Comparison of ENCODE assay signal across 1 cellular context in the genomic region with DNA sequence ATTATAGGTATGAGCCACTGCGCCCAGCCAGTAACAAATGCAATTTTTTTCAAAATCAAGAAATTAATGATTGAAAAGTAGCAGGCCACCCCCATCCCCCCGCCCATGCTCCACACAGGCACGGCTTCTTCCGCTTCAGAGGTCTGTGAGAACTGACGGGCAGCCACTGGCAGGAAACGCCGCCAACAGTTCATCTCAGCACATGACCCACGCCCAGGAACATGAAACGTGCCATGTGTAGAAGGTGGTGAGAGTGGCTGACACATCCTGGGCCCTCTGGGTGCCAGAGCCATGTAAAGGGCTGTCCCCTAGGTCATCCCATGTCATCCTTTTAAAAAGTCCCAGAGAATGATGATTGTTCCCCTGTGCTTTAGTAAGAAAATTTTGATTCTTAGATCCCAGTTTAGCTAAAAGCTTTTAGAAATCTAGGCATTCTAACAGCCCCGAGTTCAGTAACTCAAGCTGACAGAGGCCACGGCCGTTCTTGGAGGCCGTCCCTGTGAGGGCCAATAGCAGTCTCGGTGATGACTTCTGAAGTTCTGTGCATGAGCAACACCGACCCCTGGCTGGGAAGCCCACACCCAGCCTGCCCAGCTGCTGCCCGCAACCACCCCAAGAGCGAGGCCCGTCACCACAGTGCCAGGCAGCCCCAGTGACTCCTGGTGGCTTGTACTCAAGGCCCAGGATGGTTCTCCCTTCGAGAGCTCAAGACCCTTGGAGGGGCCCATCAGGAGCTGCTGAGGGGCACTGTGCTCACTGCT.
TF ChIP-seq lines count a peak whose summit lies in the region.

No MANE protein-coding gene starts in this region.

TF ChIP-seq in GM12878, 131 proteins besides CTCF, POLR2A, EP300 and RAD21 (continued from another document):
- TF ChIP-seq BCL3 (IDR thresholded peaks at IDR 0.05; ENCODE audit: borderline replicate concordance, insufficient read depth, low read depth, low read length, poor library complexity, severe bottlenecking) (no peak), BHLHE40 (IDR thresholded peaks at IDR 0.05; ENCODE audit: borderline replicate concordance in 1 of 2, low read depth in 2 of 2, low read length in 1 of 2) (peak; percentile 29 to 46; a peak in 1 of 4 replicates), ZNF217 (IDR thresholded peaks at IDR 0.05) (no peak), CREM (IDR thresholded peaks at IDR 0.05; ENCODE audit: low read depth) (no peak), USF1 (IDR thresholded peaks at IDR 0.05; ENCODE audit: borderline replicate concordance, extremely low read length, insufficient read depth, low read depth, low read length) (peak; percentile 11)
